Comparison of ENCODE assay signal across 37 cellular contexts in the genomic region with DNA sequence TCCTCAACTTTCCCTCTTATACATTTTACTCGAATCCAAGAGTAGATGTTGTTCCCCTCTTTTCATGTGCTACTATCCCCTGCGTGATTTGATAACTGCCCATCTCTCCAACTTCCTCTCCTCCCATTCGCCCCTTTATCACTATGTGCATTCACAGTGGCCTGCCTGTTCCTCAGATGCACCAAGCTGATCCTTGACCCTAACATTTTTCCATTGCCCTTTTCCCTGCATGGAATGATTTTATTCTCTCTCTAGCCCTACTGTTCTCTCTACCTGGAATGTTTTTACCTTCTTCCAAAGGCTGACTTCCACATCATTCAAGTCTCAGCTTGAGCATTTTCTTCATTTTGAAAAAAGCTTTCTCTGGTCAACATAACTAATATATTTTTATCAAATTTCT. TPM values are rescaled to one million over a fixed set of nuclear protein-coding genes. Genes with fewer than 3 reads are reported as not detected.
"Had no signal": no experiment of that assay in that cellular context is flagged by ENCODE, and none has a peak within 500 bp of the region (broad histone marks: within the 10 kb centered on the region; RNA-seq: fewer than 3 reads in every experiment).

No MANE protein-coding gene starts in this region.

- H3K9me3 ChIP-seq: ascending aorta had no signal

- H3K27me3 Mint-ChIP-seq: activated B cell treated with CpG ODN at 0.5 μM for 24 hours; activated CD4-positive, alpha-beta memory T cell treated with anti-CD3 and anti-CD28 coated beads, Interleukin-2, amount 10 ng/mL, durations not matched to agents 7 days and 5 days; activated CD4-positive, alpha-beta T cell treated with anti-CD3 and anti-CD28 coated beads, Interleukin-2, amount 10 ng/mL, durations not matched to agents 24 days and 14 days; activated CD8-positive, alpha-beta memory T cell treated with anti-CD3 and anti-CD28 coated beads, Interleukin-2, amount 10 ng/mL, durations not matched to agents 7 days and 5 days; activated naive CD4-positive, alpha-beta T cell treated with anti-CD3 and anti-CD28 coated beads, Interleukin-2, amount 10 ng/mL, durations not matched to agents 7 days and 5 days; activated naive CD4-positive, alpha-beta T cell treated with anti-CD3 and anti-CD28 coated beads, Interleukin-2, amount 50 U/mL, for 24 hours; activated naive CD8-positive, alpha-beta T cell; activated naive CD8-positive, alpha-beta T cell treated with anti-CD3 and anti-CD28 coated beads, Interleukin-2, amount 10 ng/mL, durations not matched to agents 7 days and 5 days; activated naive CD8-positive, alpha-beta T cell treated with anti-CD3 and anti-CD28 coated beads, Interleukin-2, amount 50 U/mL, for 24 hours; activated T-cell treated with anti-CD3 and anti-CD28 coated beads, Interleukin-2, amount 50 U/mL, for 24 hours; brain; central memory CD8-positive, alpha-beta T cell had no signal

- H3K9me3 Mint-ChIP-seq: activated B cell treated with CpG ODN at 0.5 μM for 24 hours; activated CD4-positive, alpha-beta T cell treated with anti-CD3 and anti-CD28 coated beads, Interleukin-2, amount 10 ng/mL, durations not matched to agents 24 days and 14 days; activated naive CD8-positive, alpha-beta T cell treated with anti-CD3 and anti-CD28 coated beads, Interleukin-2, amount 50 U/mL, for 24 hours; T-helper 1 cell treated with Interleukin-12 subunit alpha and Interleukin-12 subunit beta and Interleukin-4 antibody, amounts not matched to agents 30 μg/mL and 1 μg/mL, for 36 hours; T-helper 2 cell treated with Interferon-gamma antibody and Interleukin-4, amounts not matched to agents 5 μg/mL and 100 μg/mL, for 36 hours had no signal

- H3K4me3 ChIP-seq: ascending aorta, cardiac muscle cell had no signal

- ATAC-seq: activated CD8-positive, alpha-beta memory T cell treated with anti-CD3 and anti-CD28 coated beads, Interleukin-2, amount 10 ng/mL, durations not matched to agents 7 days and 5 days; activated CD8-positive, alpha-beta T cell treated with anti-CD3 and anti-CD28 coated beads, Interleukin-2, amount 10 ng/mL, durations not matched to agents 7 days and 5 days; activated naive CD8-positive, alpha-beta T cell treated with anti-CD3 and anti-CD28 coated beads, Interleukin-2, amount 50 U/mL, for 24 hours had no signal

- H3K36me3 ChIP-seq: ascending aorta, cardiac muscle cell had no signal

- H3K4me3 Mint-ChIP-seq: activated B cell treated with CpG ODN at 0.5 μM for 24 hours; activated CD4-positive, alpha-beta memory T cell treated with anti-CD3 and anti-CD28 coated beads, Interleukin-2, amount 10 ng/mL, durations not matched to agents 7 days and 5 days; activated CD4-positive, alpha-beta T cell treated with anti-CD3 and anti-CD28 coated beads, Interleukin-2, amount 10 ng/mL, durations not matched to agents 24 days and 14 days; activated CD8-positive, alpha-beta memory T cell treated with anti-CD3 and anti-CD28 coated beads, Interleukin-2, amount 10 ng/mL, durations not matched to agents 7 days and 5 days; activated CD8-positive, alpha-beta T cell treated with anti-CD3 and anti-CD28 coated beads, Interleukin-2, amount 10 ng/mL, durations not matched to agents 7 days and 5 days; activated naive CD4-positive, alpha-beta T cell treated with anti-CD3 and anti-CD28 coated beads, Interleukin-2, amount 10 ng/mL, durations not matched to agents 7 days and 5 days; activated naive CD4-positive, alpha-beta T cell treated with anti-CD3 and anti-CD28 coated beads, Interleukin-2, amount 50 U/mL, for 24 hours; activated naive CD8-positive, alpha-beta T cell; activated naive CD8-positive, alpha-beta T cell treated with anti-CD3 and anti-CD28 coated beads, Interleukin-2, amount 10 ng/mL, durations not matched to agents 7 days and 5 days; activated naive CD8-positive, alpha-beta T cell treated with anti-CD3 and anti-CD28 coated beads, Interleukin-2, amount 50 U/mL, for 24 hours; activated T-cell treated with anti-CD3 and anti-CD28 coated beads, Interleukin-2, amount 50 U/mL, for 24 hours; brain; central memory CD8-positive, alpha-beta T cell; T-helper 1 cell treated with Interleukin-12 subunit alpha and Interleukin-12 subunit beta and Interleukin-4 antibody, amounts not matched to agents 30 μg/mL and 1 μg/mL, for 36 hours; T-helper 2 cell treated with Interferon-gamma antibody and Interleukin-4, amounts not matched to agents 5 μg/mL and 100 μg/mL, for 36 hours had no signal

- H3K27me3 ChIP-seq: ascending aorta, cardiac muscle cell had no signal

- H3K27ac ChIP-seq: ascending aorta, cardiac muscle cell, VCaP had no signal

- DNase-seq: activated B cell treated with CpG ODN at 0.5 μM for 24 hours; activated CD4-positive, alpha-beta memory T cell treated with anti-CD3 and anti-CD28 coated beads, Interleukin-2, amount 10 ng/mL, durations not matched to agents 7 days and 5 days; activated CD4-positive, alpha-beta T cell treated with anti-CD3 and anti-CD28 coated beads for 4 hours; activated CD4-positive, alpha-beta T cell treated with anti-CD3 and anti-CD28 coated beads, Interleukin-2, amount 10 ng/mL, durations not matched to agents 24 days and 14 days; activated CD4-positive, alpha-beta T cell treated with anti-CD3 and anti-CD28 coated beads, Interleukin-2, amount 50 U/mL, for 48 hours; activated CD4-positive, CD25-positive, alpha-beta regulatory T cell treated with anti-CD3 and anti-CD28 coated beads, Interleukin-2, amount 50 U/mL, for 72 hours; activated CD8-positive, alpha-beta memory T cell treated with anti-CD3 and anti-CD28 coated beads for 24 hours; activated CD8-positive, alpha-beta memory T cell treated with anti-CD3 and anti-CD28 coated beads, Interleukin-2, amount 10 ng/mL, durations not matched to agents 7 days and 5 days; activated CD8-positive, alpha-beta memory T cell treated with anti-CD3 and anti-CD28 coated beads, Interleukin-2, amount 50 U/mL, for 48 hours; activated CD8-positive, alpha-beta T cell treated with anti-CD3 and anti-CD28 coated beads, Interleukin-2, amount 10 ng/mL, durations not matched to agents 7 days and 5 days; activated effector memory CD4-positive, alpha-beta T cell treated with Interleukin-2 at 50 U/mL for 16 hours; activated gamma-delta T cell; activated naive CD4-positive, alpha-beta T cell treated with anti-CD3 and anti-CD28 coated beads, Interleukin-2, amount 10 ng/mL, durations not matched to agents 7 days and 5 days; activated naive CD4-positive, alpha-beta T cell treated with Interleukin-2 at 50 U/mL for 16 hours; activated naive CD8-positive, alpha-beta T cell treated with anti-CD3 and anti-CD28 coated beads, Interleukin-2, amount 10 ng/mL, durations not matched to agents 7 days and 5 days; activated naive CD8-positive, alpha-beta T cell treated with anti-CD3 and anti-CD28 coated beads, Interleukin-2, amount 50 U/mL, for 24 hours; activated T-cell treated with anti-CD3 and anti-CD28 coated beads, Interleukin-2, amount 50 U/mL, for 24 hours; activated T-cell treated with anti-CD3 and anti-CD28 coated beads, Interleukin-2, amount 50 U/mL, for 48 hours; amygdala; anterior cingulate cortex; caudate nucleus; SW 1271; T-helper 1 cell; T-helper 2 cell; T-helper 9 cell had no signal

- H3K4me1 Mint-ChIP-seq: activated B cell treated with CpG ODN at 0.5 μM for 24 hours; activated CD4-positive, alpha-beta memory T cell treated with anti-CD3 and anti-CD28 coated beads, Interleukin-2, amount 10 ng/mL, durations not matched to agents 7 days and 5 days; activated CD4-positive, alpha-beta T cell treated with anti-CD3 and anti-CD28 coated beads, Interleukin-2, amount 10 ng/mL, durations not matched to agents 24 days and 14 days; activated CD8-positive, alpha-beta memory T cell treated with anti-CD3 and anti-CD28 coated beads, Interleukin-2, amount 10 ng/mL, durations not matched to agents 7 days and 5 days; activated naive CD4-positive, alpha-beta T cell treated with anti-CD3 and anti-CD28 coated beads, Interleukin-2, amount 10 ng/mL, durations not matched to agents 7 days and 5 days; activated naive CD4-positive, alpha-beta T cell treated with anti-CD3 and anti-CD28 coated beads, Interleukin-2, amount 50 U/mL, for 24 hours; activated naive CD8-positive, alpha-beta T cell treated with anti-CD3 and anti-CD28 coated beads, Interleukin-2, amount 10 ng/mL, durations not matched to agents 7 days and 5 days; activated naive CD8-positive, alpha-beta T cell treated with anti-CD3 and anti-CD28 coated beads, Interleukin-2, amount 50 U/mL, for 24 hours; central memory CD8-positive, alpha-beta T cell had no signal

- FAIRE-seq: bronchial epithelial cell, TTC549 had no signal

- H3K27ac Mint-ChIP-seq: activated B cell treated with CpG ODN at 0.5 μM for 24 hours; activated CD4-positive, alpha-beta memory T cell treated with anti-CD3 and anti-CD28 coated beads, Interleukin-2, amount 10 ng/mL, durations not matched to agents 7 days and 5 days; activated CD4-positive, alpha-beta T cell treated with anti-CD3 and anti-CD28 coated beads, Interleukin-2, amount 10 ng/mL, durations not matched to agents 24 days and 14 days; activated CD8-positive, alpha-beta memory T cell treated with anti-CD3 and anti-CD28 coated beads, Interleukin-2, amount 10 ng/mL, durations not matched to agents 7 days and 5 days; activated CD8-positive, alpha-beta T cell treated with anti-CD3 and anti-CD28 coated beads, Interleukin-2, amount 10 ng/mL, durations not matched to agents 7 days and 5 days; activated naive CD4-positive, alpha-beta T cell treated with anti-CD3 and anti-CD28 coated beads, Interleukin-2, amount 10 ng/mL, durations not matched to agents 7 days and 5 days; activated naive CD4-positive, alpha-beta T cell treated with anti-CD3 and anti-CD28 coated beads, Interleukin-2, amount 50 U/mL, for 24 hours; activated naive CD8-positive, alpha-beta T cell; activated naive CD8-positive, alpha-beta T cell treated with anti-CD3 and anti-CD28 coated beads, Interleukin-2, amount 10 ng/mL, durations not matched to agents 7 days and 5 days; activated naive CD8-positive, alpha-beta T cell treated with anti-CD3 and anti-CD28 coated beads, Interleukin-2, amount 50 U/mL, for 24 hours; activated T-cell treated with anti-CD3 and anti-CD28 coated beads, Interleukin-2, amount 50 U/mL, for 24 hours; activated T-helper 2 cell treated with anti-CD3 and anti-CD28 coated beads, Interferon-gamma antibody, Interleukin-2, Interleukin-4, amounts not matched to agents 10 μg/mL and 5 μg/mL and 100 μg/mL, durations not matched to agents 14 hours and 24 hours and 36 hours; brain; T-helper 1 cell treated with Interleukin-12 subunit alpha and Interleukin-12 subunit beta and Interleukin-4 antibody, amounts not matched to agents 30 μg/mL and 1 μg/mL, for 36 hours; T-helper 2 cell treated with Interferon-gamma antibody and Interleukin-4, amounts not matched to agents 5 μg/mL and 100 μg/mL, for 36 hours had no signal

- H3K36me3 Mint-ChIP-seq: activated CD8-positive, alpha-beta memory T cell treated with anti-CD3 and anti-CD28 coated beads, Interleukin-2, amount 10 ng/mL, durations not matched to agents 7 days and 5 days; activated naive CD4-positive, alpha-beta T cell treated with anti-CD3 and anti-CD28 coated beads, Interleukin-2, amount 10 ng/mL, durations not matched to agents 7 days and 5 days; activated naive CD4-positive, alpha-beta T cell treated with anti-CD3 and anti-CD28 coated beads, Interleukin-2, amount 50 U/mL, for 24 hours; activated naive CD8-positive, alpha-beta T cell; activated naive CD8-positive, alpha-beta T cell treated with anti-CD3 and anti-CD28 coated beads, Interleukin-2, amount 10 ng/mL, durations not matched to agents 7 days and 5 days; brain had no signal

RNA-seq across cellular contexts. Expression of gene BBOX1, which starts 15.8 kb away (rescaled TPM):
- total RNA-seq: activated B cell treated with CpG ODN at 0.5 μM for 24 hours; activated CD4-positive, alpha-beta memory T cell treated with anti-CD3 and anti-CD28 coated beads, Interleukin-2, amount 10 ng/mL, durations not matched to agents 7 days and 5 days; activated CD4-positive, alpha-beta T cell treated with anti-CD3 and anti-CD28 coated beads, Interleukin-2, amount 10 ng/mL, durations not matched to agents 24 days and 14 days; activated CD8-positive, alpha-beta memory T cell treated with anti-CD3 and anti-CD28 coated beads, Interleukin-2, amount 10 ng/mL, durations not matched to agents 7 days and 5 days; activated CD8-positive, alpha-beta T cell treated with anti-CD3 and anti-CD28 coated beads, Interleukin-2, amount 10 ng/mL, durations not matched to agents 7 days and 5 days; activated naive CD8-positive, alpha-beta T cell treated with anti-CD3 and anti-CD28 coated beads, Interleukin-2, amount 10 ng/mL, durations not matched to agents 7 days and 5 days; activated T-helper 2 cell treated with anti-CD3 and anti-CD28 coated beads, Interferon-gamma antibody, Interleukin-2, Interleukin-4, amounts not matched to agents 10 μg/mL and 5 μg/mL and 100 μg/mL, durations not matched to agents 14 hours and 24 hours and 36 hours; ascending aorta; cardiac muscle cell had no signal
- polyA plus RNA-seq: cardiac muscle cell had no signal

RNA-seq across cellular contexts. Expression of gene FIBIN, which starts 31.0 kb away (rescaled TPM):
- total RNA-seq: activated B cell treated with CpG ODN at 0.5 μM for 24 hours; activated CD4-positive, alpha-beta memory T cell treated with anti-CD3 and anti-CD28 coated beads, Interleukin-2, amount 10 ng/mL, durations not matched to agents 7 days and 5 days; activated CD4-positive, alpha-beta T cell treated with anti-CD3 and anti-CD28 coated beads, Interleukin-2, amount 10 ng/mL, durations not matched to agents 24 days and 14 days; activated CD8-positive, alpha-beta memory T cell treated with anti-CD3 and anti-CD28 coated beads, Interleukin-2, amount 10 ng/mL, durations not matched to agents 7 days and 5 days; activated CD8-positive, alpha-beta T cell treated with anti-CD3 and anti-CD28 coated beads, Interleukin-2, amount 10 ng/mL, durations not matched to agents 7 days and 5 days; activated naive CD8-positive, alpha-beta T cell treated with anti-CD3 and anti-CD28 coated beads, Interleukin-2, amount 10 ng/mL, durations not matched to agents 7 days and 5 days; activated T-helper 2 cell treated with anti-CD3 and anti-CD28 coated beads, Interferon-gamma antibody, Interleukin-2, Interleukin-4, amounts not matched to agents 10 μg/mL and 5 μg/mL and 100 μg/mL, durations not matched to agents 14 hours and 24 hours and 36 hours had no signal
